ENCODE assay signal across 8 cellular contexts in genomic region chr12:95858451-95859343, GRCh38. TPM values are rescaled to one million over a fixed set of nuclear protein-coding genes. Genes with fewer than 3 reads are reported as not detected.
DNase-seq lines count a peak whose midpoint lies in the region; TF ChIP-seq lines count a peak whose summit lies in the region.

Gene SNRPF, plus strand, starts transcription at chr12:95858952. Its CDS starts 122 bp downstream, at chr12:95859074.

- H3K79me2 ChIP-seq in MM.1S (ENCODE audit: low read length) (peaks cover 49% of the 10 kb centered on the region), neural cell (replicated peaks; ENCODE audit: insufficient read depth, low read length) (peaks cover 42% of the 10 kb centered on the region)

- peak within 1 kb of the TSS; percentile 81 for H3K4me3 ChIP-seq in MM.1S (ENCODE audit: low read length)
- peak within 1 kb of the TSS; percentile 82 for H3K4me3 ChIP-seq in fibroblast of villous mesenchyme (ENCODE audit: low read depth, low read length)
- H3K4me3 ChIP-seq in neural cell (ENCODE audit: low read length) = peak within 1 kb of the TSS; percentile 74
- peak within 1 kb of the TSS; percentile 71 to 95 (median 72) for H3K4me3 ChIP-seq in stomach

- TF ChIP-seq POLR2A in stomach (IDR thresholded peaks at IDR 0.05) = no peak

- no peaks in the 10 kb centered on the region for H3K9me2 ChIP-seq in MM.1S (replicated peaks; ENCODE audit: insufficient read depth, low read length)
- H3K9me2 ChIP-seq in neural cell (ENCODE audit: insufficient read depth, low read length) = no peaks in the 10 kb centered on the region

- no peaks in the 10 kb centered on the region for H3K36me3 ChIP-seq in MM.1S (replicated peaks; ENCODE audit: insufficient read depth, low read length)
- peaks cover 28% of the 10 kb centered on the region for H3K36me3 ChIP-seq in neural cell (ENCODE audit: insufficient read depth, low read length)
- H3K36me3 ChIP-seq in stomach = peaks cover 14 to 27% (median 27%) of the 10 kb centered on the region in 4 donors

- H3K9me3 ChIP-seq in MM.1S (replicated peaks; ENCODE audit: insufficient read depth, low read length) (no peaks in the 10 kb centered on the region), neural cell (ENCODE audit: low read length) (peaks cover 3% of the 10 kb centered on the region), stomach (no peaks in the 10 kb centered on the region)

- H3F3A ChIP-seq in MM.1S (ENCODE audit: insufficient read depth, low read length) (no peaks in the 10 kb centered on the region), neural cell (ENCODE audit: insufficient read depth, low read length, poor library complexity, severe bottlenecking) (no peaks in the 10 kb centered on the region)

- intact Hi-C loops in stomach (cut with DNase I; ENCODE audit: low total_unique reads) = no loop called here

- 1 to 2% (median 1%) methylated on average over 54 of the region's 54 CpGs for WGBS in stomach, 5 donors

- H3K4me2 ChIP-seq in MM.1S (ENCODE audit: low read depth, low read length) (peak within 1 kb of the TSS; percentile 79), neural cell (ENCODE audit: low read length) (peak within 1 kb of the TSS; percentile 80)

- peak within 1 kb of the TSS; percentile 70 for H3K9ac ChIP-seq in MM.1S (ENCODE audit: low read length)
- peak within 1 kb of the TSS; percentile 85 for H3K9ac ChIP-seq in neural cell (ENCODE audit: low read length)

- DNase-seq in GF-D8 (lab: John Stamatoyannopoulos, UW) (peak; percentile 86), HCEC 1CT (peak; percentile 96), MM.1S (peak; percentile 96), SHP77 treated with DMSO at 0.1 percent for 48 hours (lab: John Stamatoyannopoulos, UW) (peak; percentile 83), fibroblast of villous mesenchyme (ENCODE audit: low read depth) (peak; percentile 98), stomach (peak; percentile 96)
- peak; percentile 97 for DNase-seq in activated effector memory CD4-positive, alpha-beta T cell treated with anti-CD3 and anti-CD28 coated beads, Interleukin-2, amount 50 U/mL, for 16 hours

- TF ChIP-seq CTCF in MM.1S (IDR thresholded peaks at IDR 0.05; ENCODE audit: low read length) (peak; percentile 20; the same call in 1 of the 2 replicates), fibroblast of villous mesenchyme (IDR thresholded peaks at IDR 0.05; ENCODE audit: insufficient read depth, low read depth, low read length) (no peak), neural cell (IDR thresholded peaks at IDR 0.05; ENCODE audit: poor library complexity, severe bottlenecking) (peak; percentile 64), stomach (IDR thresholded peaks at IDR 0.05) (peak in 1 of 7 experiments; percentile 36)

- H3K27me3 ChIP-seq in MM.1S (replicated peaks; ENCODE audit: insufficient read depth, low read length) = no peaks in the 10 kb centered on the region
- H3K27me3 ChIP-seq in neural cell (ENCODE audit: insufficient read depth, low read depth, low read length) = no peaks in the 10 kb centered on the region
- H3K27me3 ChIP-seq in stomach = no peaks in the 10 kb centered on the region

- TF ChIP-seq EP300 in neural cell (conservative IDR thresholded peaks at IDR 0.05; ENCODE audit: poor library complexity, severe bottlenecking) = peak; percentile 25
- TF ChIP-seq EP300 in stomach (IDR thresholded peaks at IDR 0.05) = no peak

- H4K20me1 ChIP-seq in MM.1S (ENCODE audit: insufficient read depth, low read length) (no peaks in the 10 kb centered on the region), neural cell (ENCODE audit: insufficient read depth) (no peaks in the 10 kb centered on the region)

- H3K27ac ChIP-seq in MM.1S (ENCODE audit: low read length) (peak within 1 kb of the TSS; percentile 55; the same call in 1 of the 2 replicates), neural cell (ENCODE audit: low read length) (peak within 1 kb of the TSS; percentile 87), stomach (peak within 1 kb of the TSS; percentile 76 to 92 (median 88))

- TF ChIP-seq RAD21 in neural cell (conservative IDR thresholded peaks at IDR 0.05) = peak; percentile 42

- peak within 1 kb of the TSS; percentile 71 for H2AFZ ChIP-seq in MM.1S (ENCODE audit: low read length)
- peak within 1 kb of the TSS; percentile 70 for H2AFZ ChIP-seq in neural cell (ENCODE audit: low read depth, low read length)

- H3K4me1 ChIP-seq in MM.1S (ENCODE audit: low read length) = peaks cover 5% of the 10 kb centered on the region; the same call in 1 of the 2 replicates
- peaks cover 17 to 37% (median 29%) of the 10 kb centered on the region in 4 donors for H3K4me1 ChIP-seq in stomach

TF ChIP-seq in neural cell, 6 proteins besides CTCF, POLR2A, EP300 and RAD21:
- peak; percentile 98 for TF ChIP-seq POLR2AphosphoS5 (IDR thresholded peaks at IDR 0.05)
- no peak for TF ChIP-seq EZH2 (IDR thresholded peaks at IDR 0.05; ENCODE audit: borderline replicate concordance, insufficient read depth, low read length, poor library complexity, severe bottlenecking)
- TF ChIP-seq MXI1 (conservative IDR thresholded peaks at IDR 0.05; ENCODE audit: poor library complexity, severe bottlenecking) = peak; percentile 95
- TF ChIP-seq REST (IDR thresholded peaks at IDR 0.05; ENCODE audit: borderline replicate concordance) = peak; percentile 80
- peak; percentile 56 for TF ChIP-seq TAF1 (IDR thresholded peaks at IDR 0.05; ENCODE audit: low read depth)
- peak; percentile 38 for TF ChIP-seq SMC3 (conservative IDR thresholded peaks at IDR 0.05; ENCODE audit: poor library complexity)

RNA-seq across cellular contexts. Expression of gene SNRPF, which starts in this region (rescaled TPM):
- 7.7 and 13.4 TPM in 2 replicates for total RNA-seq in fibroblast of villous mesenchyme
- 42.1 and 47.8 TPM in 2 replicates for polyA plus RNA-seq in neural cell
- 28.2 and 43.4 TPM in 2 replicates for polyA minus RNA-seq in neural cell
- total RNA-seq in stomach = 10 to 100 TPM in 3 of 5 donors, not detected in 2; 10.9 to 34.8 (median 22.4) TPM
- polyA plus RNA-seq in stomach = 10 to 100 TPM; 27.5 to 55.4 (median 44.1) TPM

Comparison
In these comparisons a context has a peak if more than half of its experiments do, and no peak if none do; other contexts are left out.
1. Peak in every context shown above with its lines: DNase-seq, H3K4me3 ChIP-seq and H3K27ac ChIP-seq.